33 cellular contexts compared by ENCODE assay signal in genomic region chr16:87366288-87366687, GRCh38. TPM values are rescaled to one million over a fixed set of nuclear protein-coding genes. Genes with fewer than 3 reads are reported as not detected.
DNase-seq lines count a peak whose midpoint lies in the region; ATAC-seq, FAIRE-seq and TF ChIP-seq lines count a peak whose summit lies in the region.
"Had no signal": no experiment of that assay in that cellular context is flagged by ENCODE, and none has a peak within 500 bp of the region (broad histone marks: within the 10 kb centered on the region; RNA-seq: fewer than 3 reads in every experiment).

No MANE protein-coding gene starts in this region.

- H3K27ac ChIP-seq in HEK293 (ENCODE audit: extremely low read depth, low read depth, low read length) (no peak overlapping the region), psoas muscle (peak overlapping the region; percentile 23), kidney (ENCODE audit: low read depth in 2 of 2, low read length in 2 of 2) (no peak overlapping the region)
- H3K27ac ChIP-seq: 22Rv1, breast epithelium, left ventricle myocardium inferior, SJCRH30, upper lobe of left lung, VCaP had no signal

- 88 to 96% (median 88%) methylated on average over 4 of the region's 4 CpGs for whole genome bisulfite sequencing in psoas muscle, 3 donors

- H3K9me3 Mint-ChIP-seq in activated CD4-positive, alpha-beta T cell treated with anti-CD3 and anti-CD28 coated beads, Interleukin-2, amount 10 ng/mL, durations not matched to agents 24 days and 14 days = no peaks in the 10 kb centered on the region
- H3K9me3 Mint-ChIP-seq in activated CD4-positive, alpha-beta T cell treated with anti-CD3 and anti-CD28 coated beads for 36 hours (ENCODE audit: low read depth) = no peaks in the 10 kb centered on the region
- H3K9me3 Mint-ChIP-seq: activated CD4-positive, alpha-beta T cell treated with anti-CD3 and anti-CD28 coated beads, Interleukin-2, amount 10 ng/mL, durations not matched to agents 7 days and 5 days; activated naive CD4-positive, alpha-beta T cell treated with anti-CD3 and anti-CD28 coated beads, Interleukin-2, amount 10 ng/mL, durations not matched to agents 7 days and 5 days; CD4-positive, CD25-positive, alpha-beta regulatory T cell; GM23338 had no signal

- DNase-seq in activated CD4-positive, alpha-beta T cell treated with anti-CD3 and anti-CD28 coated beads, Interleukin-2, amount 10 ng/mL, durations not matched to agents 24 days and 14 days = no peak
- no peak for DNase-seq in activated CD4-positive, alpha-beta T cell treated with anti-CD3 and anti-CD28 coated beads for 36 hours
- DNase-seq in psoas muscle = peak in 1 of 2 donors; percentile 31
- no peak for DNase-seq in GM03348 (ENCODE audit: low spot score)
- DNase-seq in kidney = no peak
- DNase-seq: activated CD4-positive, alpha-beta T cell treated with anti-CD3 and anti-CD28 coated beads, Interleukin-2, amount 10 ng/mL, durations not matched to agents 7 days and 5 days; activated naive CD4-positive, alpha-beta T cell treated with anti-CD3 and anti-CD28 coated beads, Interleukin-2, amount 10 ng/mL, durations not matched to agents 7 days and 5 days; amygdala; CD4-positive, CD25-positive, alpha-beta regulatory T cell; DND-41; effector CD4-positive, alpha-beta T cell; left ventricle myocardium inferior; NCI-H1092; NCI-H1694; NCI-H446; NCI-H774; nucleus accumbens; sigmoid colon; SJCRH30; stimulated activated CD4-positive, alpha-beta T cell treated with anti-CD3 and anti-CD28 coated beads, Interleukin-4, amount 100 ng/mL, for 24 hours; T1000; upper lobe of left lung had no signal

- no peaks in the 10 kb centered on the region for H3K27me3 Mint-ChIP-seq in activated CD4-positive, alpha-beta T cell treated with anti-CD3 and anti-CD28 coated beads, Interleukin-2, amount 10 ng/mL, durations not matched to agents 24 days and 14 days
- H3K27me3 Mint-ChIP-seq in activated CD4-positive, alpha-beta T cell treated with anti-CD3 and anti-CD28 coated beads for 36 hours = no peaks in the 10 kb centered on the region
- H3K27me3 Mint-ChIP-seq: activated CD4-positive, alpha-beta T cell treated with anti-CD3 and anti-CD28 coated beads, Interleukin-2, amount 10 ng/mL, durations not matched to agents 7 days and 5 days; activated naive CD4-positive, alpha-beta T cell treated with anti-CD3 and anti-CD28 coated beads, Interleukin-2, amount 10 ng/mL, durations not matched to agents 7 days and 5 days; CD4-positive, CD25-positive, alpha-beta regulatory T cell; progenitor cell of endocrine pancreas had no signal

- H3K4me1 ChIP-seq in HEK293 (ENCODE audit: control insufficient read depth, insufficient read depth, low read length) (peaks cover 8% of the 10 kb centered on the region; the same call in 1 of the 2 replicates), psoas muscle (peaks cover 65% of the 10 kb centered on the region), kidney (ENCODE audit: control insufficient read depth in 1 of 2, insufficient read depth in 1 of 2, low read depth in 1 of 2, low read length in 2 of 2) (peaks cover 0 to 5% of the 10 kb centered on the region in 2 donors)

- H3K9me3 ChIP-seq in HEK293 (ENCODE audit: control insufficient read depth, insufficient read depth, low read depth, low read length) (no peaks in the 10 kb centered on the region), psoas muscle (no peaks in the 10 kb centered on the region), kidney (ENCODE audit: control insufficient read depth in 1 of 2, low read length in 2 of 2) (no peaks in the 10 kb centered on the region)
- H3K9me3 ChIP-seq: breast epithelium, left ventricle myocardium inferior, sigmoid colon, SJCRH30, upper lobe of left lung had no signal

- POLR2A ChIA-PET in activated CD4-positive, alpha-beta T cell treated with anti-CD3 and anti-CD28 coated beads for 36 hours (lab: Charles Lee) = no interaction called here
- POLR2A ChIA-PET in HEK293 (lab: Yijun Ruan, JAX) = no interaction called here

- no peak overlapping the region for H3K9ac ChIP-seq in kidney (ENCODE audit: low read length in 2 of 2)

- H3K4me1 Mint-ChIP-seq in activated CD4-positive, alpha-beta T cell treated with anti-CD3 and anti-CD28 coated beads, Interleukin-2, amount 10 ng/mL, durations not matched to agents 24 days and 14 days = peaks cover 32% of the 10 kb centered on the region
- peaks cover 38% of the 10 kb centered on the region for H3K4me1 Mint-ChIP-seq in activated CD4-positive, alpha-beta T cell treated with anti-CD3 and anti-CD28 coated beads for 36 hours

- H3K36me3 ChIP-seq in HEK293 (ENCODE audit: control insufficient read depth in 2 of 2, insufficient read depth in 1 of 2, low read length in 2 of 2) (peaks cover 0 to 11% of the 10 kb centered on the region in 2 experiments; a peak in 1 of 3 replicates), psoas muscle (ENCODE audit: insufficient read depth in 1 of 2, low read depth in 1 of 2) (peaks cover 0 to 17% of the 10 kb centered on the region in 2 donors), kidney (ENCODE audit: control insufficient read depth in 1 of 2, insufficient read depth in 2 of 2, low read length in 2 of 2) (peaks cover 0 to 4% of the 10 kb centered on the region in 2 donors)
- H3K36me3 ChIP-seq: breast epithelium, SJCRH30 had no signal

- peak overlapping the region; percentile 50 for H3K27ac Mint-ChIP-seq in activated CD4-positive, alpha-beta T cell treated with anti-CD3 and anti-CD28 coated beads, Interleukin-2, amount 10 ng/mL, durations not matched to agents 24 days and 14 days
- H3K27ac Mint-ChIP-seq in activated CD4-positive, alpha-beta T cell treated with anti-CD3 and anti-CD28 coated beads for 36 hours = no peak overlapping the region
- H3K27ac Mint-ChIP-seq: activated naive CD4-positive, alpha-beta T cell treated with anti-CD3 and anti-CD28 coated beads, Interleukin-2, amount 10 ng/mL, durations not matched to agents 7 days and 5 days; GM23338; progenitor cell of endocrine pancreas had no signal

- no peak for FAIRE-seq in kidney (lab: Jason Lieb, UNC)
- FAIRE-seq: D721Med, islet of Langerhans, RCC 7860 had no signal

- no peak overlapping the region for H3K4me3 Mint-ChIP-seq in activated CD4-positive, alpha-beta T cell treated with anti-CD3 and anti-CD28 coated beads, Interleukin-2, amount 10 ng/mL, durations not matched to agents 24 days and 14 days
- H3K4me3 Mint-ChIP-seq in activated CD4-positive, alpha-beta T cell treated with anti-CD3 and anti-CD28 coated beads for 36 hours = no peak overlapping the region
- H3K4me3 Mint-ChIP-seq: activated CD4-positive, alpha-beta T cell treated with anti-CD3 and anti-CD28 coated beads, Interleukin-2, amount 10 ng/mL, durations not matched to agents 7 days and 5 days; activated naive CD4-positive, alpha-beta T cell treated with anti-CD3 and anti-CD28 coated beads, Interleukin-2, amount 10 ng/mL, durations not matched to agents 7 days and 5 days; CD4-positive, CD25-positive, alpha-beta regulatory T cell; GM23338 had no signal

- no peak for ATAC-seq in activated CD4-positive, alpha-beta T cell treated with anti-CD3 and anti-CD28 coated beads for 36 hours
- ATAC-seq in esophagus mucosa (peak; percentile 45), psoas muscle (no peak), HG03457 (IDR thresholded peaks at IDR 0.05; ENCODE audit: unreplicated experiment) (no peak)
- ATAC-seq: GM23338 had no signal

- CTCF ChIA-PET in activated CD4-positive, alpha-beta T cell treated with anti-CD3 and anti-CD28 coated beads for 36 hours (lab: Charles Lee) = no interaction called here
- CTCF ChIA-PET in HEK293 (lab: Yijun Ruan, JAX) = no interaction called here

- H3K4me3 ChIP-seq in HEK293 (ENCODE audit: low read depth, low read length) (no peak overlapping the region), psoas muscle (no peak overlapping the region), kidney (ENCODE audit: low read length in 2 of 2) (no peak overlapping the region)
- H3K4me3 ChIP-seq: breast epithelium, GM23338, left ventricle myocardium inferior, sigmoid colon, SJCRH30, upper lobe of left lung had no signal

- TF ChIP-seq CTCF in HEK293 (tag by site-specific recombination; IDR thresholded peaks at IDR 0.05) (no peak), psoas muscle (IDR thresholded peaks at IDR 0.05) (no peak), kidney (IDR thresholded peaks at IDR 0.05; ENCODE audit: borderline replicate concordance, extremely low read depth, insufficient read depth) (no peak)

- no peaks in the 10 kb centered on the region for H3K27me3 ChIP-seq in psoas muscle (ENCODE audit: insufficient read depth in 3 of 3, low read length in 2 of 3)
- H3K27me3 ChIP-seq: breast epithelium, sigmoid colon, SJCRH30, upper lobe of left lung had no signal

- peaks cover 20% of the 10 kb centered on the region for H3K36me3 Mint-ChIP-seq in activated CD4-positive, alpha-beta T cell treated with anti-CD3 and anti-CD28 coated beads, Interleukin-2, amount 10 ng/mL, durations not matched to agents 24 days and 14 days (ENCODE audit: low read depth)
- peaks cover 11% of the 10 kb centered on the region for H3K36me3 Mint-ChIP-seq in activated CD4-positive, alpha-beta T cell treated with anti-CD3 and anti-CD28 coated beads for 36 hours (ENCODE audit: low read depth)

- intact Hi-C loops in activated CD4-positive, alpha-beta T cell treated with anti-CD3 and anti-CD28 coated beads, Interleukin-2, amount 10 ng/mL, durations not matched to agents 24 days and 14 days (cut with micrococcal nuclease) = no loop called here
- intact Hi-C loops in activated CD4-positive, alpha-beta T cell treated with anti-CD3 and anti-CD28 coated beads for 36 hours (cut with DNase I, micrococcal nuclease) = no loop called here
- intact Hi-C loops in psoas muscle (cut with DNase I) = no loop called here
- intact Hi-C loops in kidney (cut with DNase I) = no loop called here

RNA-seq across cellular contexts. Expression of gene FBXO31, which starts 17.3 kb away (rescaled TPM):
- total RNA-seq in activated CD4-positive, alpha-beta T cell treated with anti-CD3 and anti-CD28 coated beads, Interleukin-2, amount 10 ng/mL, durations not matched to agents 24 days and 14 days = 37.1 and 38.9 TPM in 2 replicates
- 10 to 100 TPM; 26.8 to 33.0 TPM for total RNA-seq in activated CD4-positive, alpha-beta T cell treated with anti-CD3 and anti-CD28 coated beads for 36 hours
- total RNA-seq in esophagus mucosa (16.9 TPM), psoas muscle (100 to 1,000 TPM in 1 of 4 donors, 10 to 100 TPM in 3; 88.1 to 103 (median 98.5) TPM), kidney (34.9 TPM)
- polyA plus RNA-seq in psoas muscle (10 to 100 TPM; 26.3 to 95.3 (median 48.0) TPM), kidney (ENCODE audit: insufficient read depth, low read depth, low replicate concordance) (12.5 TPM)

RNA-seq across cellular contexts. Expression of gene MAP1LC3B, which starts 25.8 kb away (rescaled TPM):
- 37.6 and 38.3 TPM in 2 replicates for total RNA-seq in activated CD4-positive, alpha-beta T cell treated with anti-CD3 and anti-CD28 coated beads, Interleukin-2, amount 10 ng/mL, durations not matched to agents 24 days and 14 days
- total RNA-seq in activated CD4-positive, alpha-beta T cell treated with anti-CD3 and anti-CD28 coated beads for 36 hours = 10 to 100 TPM; 49.7 to 62.1 TPM
- total RNA-seq in esophagus mucosa (29.8 TPM), psoas muscle (100 to 1,000 TPM; 117 to 189 (median 142) TPM), kidney (57.1 TPM)
- polyA plus RNA-seq in psoas muscle (100 to 1,000 TPM; 114 to 189 (median 158) TPM), kidney (ENCODE audit: insufficient read depth, low read depth, low replicate concordance) (70.3 TPM)

RNA-seq across cellular contexts. Expression of gene C16orf95, which starts 49.1 kb away (rescaled TPM):
- total RNA-seq in activated CD4-positive, alpha-beta T cell treated with anti-CD3 and anti-CD28 coated beads, Interleukin-2, amount 10 ng/mL, durations not matched to agents 24 days and 14 days = 10.9 and 11.1 TPM in 2 replicates
- 10 to 100 TPM in 1 of 2 experiments, 1 to 10 TPM in 1; 5.6 to 12.8 TPM for total RNA-seq in activated CD4-positive, alpha-beta T cell treated with anti-CD3 and anti-CD28 coated beads for 36 hours
- total RNA-seq in esophagus mucosa (6.5 TPM), psoas muscle (1 to 10 TPM; 5.3 to 8.1 (median 6.0) TPM), kidney (2.5 TPM)
- polyA plus RNA-seq in psoas muscle (1 to 10 TPM; 1.7 to 6.8 (median 2.0) TPM), kidney (ENCODE audit: insufficient read depth, low read depth, low replicate concordance) (11.5 TPM)
